Comparison of ENCODE assay signal across 8 cellular contexts in genomic region chr5:149618581-149619248, GRCh38. TPM values are rescaled to one million over a fixed set of nuclear protein-coding genes. Genes with fewer than 3 reads are reported as not detected.
A peak's percentile ranks its signal among the peaks of the same experiment; 100 is the strongest.
DNase-seq lines count a peak whose midpoint lies in the region; ATAC-seq and TF ChIP-seq lines count a peak whose summit lies in the region.

No MANE protein-coding gene starts in this region.

- DNase-seq in Caco-2 (peak; percentile 76 to 79), RKO (ENCODE audit: low spot score) (peak; percentile 62), cerebellar cortex (ENCODE audit: low spot score) (peak; percentile 89), left colon (peak in 1 of 2 donors; percentile 42), tibial artery (no peak), cortex of kidney (lab: John Stamatoyannopoulos, UW) (no peak)

- no peaks in the 10 kb centered on the region for H3K36me3 Mint-ChIP-seq in Caco-2 (ENCODE audit: insufficient read depth, unreplicated experiment)

- H3K36me3 ChIP-seq in Caco-2 (ENCODE audit: control insufficient read depth, insufficient read depth, low read length) = no peaks in the 10 kb centered on the region
- H3K36me3 ChIP-seq in tibial artery = peaks cover 30 to 76% (median 59%) of the 10 kb centered on the region in 3 donors

- H3K27ac Mint-ChIP-seq in Caco-2 (ENCODE audit: unreplicated experiment) = peak overlapping the region; percentile 69

- H3K9me3 ChIP-seq in Caco-2 = no peaks in the 10 kb centered on the region
- H3K9me3 ChIP-seq in tibial artery = no peaks in the 10 kb centered on the region

- H3K9me3 Mint-ChIP-seq in Caco-2 (ENCODE audit: unreplicated experiment) = no peaks in the 10 kb centered on the region

- peaks cover 7% of the 10 kb centered on the region for H3K4me1 Mint-ChIP-seq in Caco-2 (ENCODE audit: low read depth, unreplicated experiment)

- CTCF ChIA-PET in Caco-2 (lab: Charles Lee) = interaction anchor here (0.5 to 1.5 kb wide), 20 partner anchors 10 to 301 kb away, joined by 3 to 21 read pairs (median 4); partner anchors contain the start of genes ARHGEF37 and CSNK1A1

- H3K27me3 ChIP-seq in Caco-2 (replicated peaks; ENCODE audit: control insufficient read depth, insufficient read depth, low read length) (no peaks in the 10 kb centered on the region), tibial artery (no peaks in the 10 kb centered on the region)

- no peaks in the 10 kb centered on the region for H3K27me3 Mint-ChIP-seq in Caco-2 (ENCODE audit: insufficient read depth, unreplicated experiment)

- TF ChIP-seq CTCF in Caco-2 (IDR thresholded peaks at IDR 0.05; ENCODE audit: insufficient read depth in 1 of 2, low read depth in 1 of 2, low read length in 1 of 2, severe bottlenecking in 1 of 2, unreplicated experiment in 1 of 2) (peak; percentile 69 to 71), tibial artery (IDR thresholded peaks at IDR 0.05) (peak; percentile 49 to 55)

- H3K4me1 ChIP-seq in Caco-2 (peaks cover 8% of the 10 kb centered on the region), tibial artery (no peaks in the 10 kb centered on the region)

- H3K27ac ChIP-seq in tibial artery = no peak overlapping the region

- ATAC-seq in GM18873 (IDR thresholded peaks at IDR 0.05; ENCODE audit: low FRiP score, unreplicated experiment) (peak; percentile 31), HG03521 (IDR thresholded peaks at IDR 0.05; ENCODE audit: unreplicated experiment) (peak; percentile 52), left colon (peak; percentile 81)

- intact Hi-C loops in Caco-2 (cut with micrococcal nuclease; ENCODE audit: unreplicated experiment) (loop anchor here (1.0 to 2.0 kb wide), 5 partner anchors 10 to 176 kb away; partner anchors contain the start of gene CSNK1A1), left colon (cut with DNase I, micrococcal nuclease) (no loop called here), tibial artery (cut with DNase I; ENCODE audit: low total_unique reads) (no loop called here)

- no peak overlapping the region for H3K4me3 Mint-ChIP-seq in Caco-2 (ENCODE audit: unreplicated experiment)

- POLR2A ChIA-PET in Caco-2 (lab: Charles Lee) = interaction anchor here (1.2 kb wide), 1 partner anchor 67 kb away, joined by 4 read pairs; the partner anchor contains the start of gene CSNK1A1

- H3K4me3 ChIP-seq in Caco-2 (ENCODE audit: low read depth, low read length) (no peak overlapping the region), tibial artery (no peak overlapping the region)

- BruUV-seq in Caco-2 (replicated peaks; lab: Mats Ljungman, UMichigan) = no TSS peak

RNA-seq across cellular contexts. Expression of gene ARHGEF37, which starts 37.4 kb away (rescaled TPM):
- total RNA-seq in Caco-2 (2022) (0.70 and 0.86 TPM in 2 replicates), left colon (10 to 100 TPM; 14.2 to 23.5 TPM)

Comparison
In these comparisons a context has a peak if more than half of its experiments do, and no peak if none do; other contexts are left out.
1. DNase-seq: peak in Caco-2 (2 of 2), RKO (single experiment) and cerebellar cortex (single experiment); none in tibial artery (0 of 2) and cortex of kidney (single experiment).
2. ATAC-seq: peak in every context shown above with its lines; median percentile 81 in left colon; 52 in HG03521; 31 in GM18873.